ENCODE assay signal across 21 cellular contexts in genomic region chr22:35643991-35644390, GRCh38. TPM values are rescaled to one million over a fixed set of nuclear protein-coding genes. Genes with fewer than 3 reads are reported as not detected.
"Had no signal": no experiment of that assay in that cellular context is flagged by ENCODE, and none has a peak within 500 bp of the region (broad histone marks: within the 10 kb centered on the region; RNA-seq: fewer than 3 reads in every experiment).

No MANE protein-coding gene starts in this region.

- DNase-seq: activated CD4-positive, alpha-beta T cell treated with anti-CD3 and anti-CD28 coated beads for 1 hour; activated CD8-positive, alpha-beta T cell treated with anti-CD3 and anti-CD28 coated beads, Interleukin-2, amount 10 ng/mL, durations not matched to agents 7 days and 5 days; amniotic stem cell; body of pancreas; cerebellar nuclear complex; dermis blood vessel endothelial cell; erythroblast; hypothalamus; lower lobe of right lung; naive thymus-derived CD4-positive, alpha-beta T cell; stimulated activated CD4-positive, alpha-beta T cell treated with anti-CD3 and anti-CD28 coated beads, Interleukin-2, amount 100 ng/mL, for 48 hours; stomach; SW 1271 had no signal

- H3K27me3 Mint-ChIP-seq: naive thymus-derived CD4-positive, alpha-beta T cell had no signal

- H3K27me3 ChIP-seq: body of pancreas, right lobe of liver, stomach had no signal

- H3K9me3 Mint-ChIP-seq: activated naive CD4-positive, alpha-beta T cell treated with anti-CD3 and anti-CD28 coated beads, Interleukin-2, amount 50 U/mL, for 72 hours; naive thymus-derived CD4-positive, alpha-beta T cell; T-helper 2 cell treated with Interferon-gamma antibody and Interleukin-4, amounts not matched to agents 5 μg/mL and 100 μg/mL, for 36 hours had no signal

- H3K4me3 Mint-ChIP-seq: activated CD8-positive, alpha-beta T cell treated with anti-CD3 and anti-CD28 coated beads, Interleukin-2, amount 10 ng/mL, durations not matched to agents 7 days and 5 days; naive thymus-derived CD4-positive, alpha-beta T cell; T-helper 2 cell treated with Interferon-gamma antibody and Interleukin-4, amounts not matched to agents 5 μg/mL and 100 μg/mL, for 36 hours had no signal

- H3K9me3 ChIP-seq: body of pancreas, lower lobe of right lung, neutrophil, right lobe of liver, stomach, thoracic aorta had no signal

- H3K27ac Mint-ChIP-seq: activated CD8-positive, alpha-beta T cell treated with anti-CD3 and anti-CD28 coated beads, Interleukin-2, amount 10 ng/mL, durations not matched to agents 7 days and 5 days; activated naive CD4-positive, alpha-beta T cell treated with anti-CD3 and anti-CD28 coated beads, Interleukin-2, amount 50 U/mL, for 72 hours; progenitor cell of endocrine pancreas; T-helper 2 cell treated with Interferon-gamma antibody and Interleukin-4, amounts not matched to agents 5 μg/mL and 100 μg/mL, for 36 hours had no signal

- H3K27ac ChIP-seq: body of pancreas, lower lobe of right lung, neutrophil, stomach, thoracic aorta had no signal

- ATAC-seq: activated CD8-positive, alpha-beta T cell treated with anti-CD3 and anti-CD28 coated beads, Interleukin-2, amount 10 ng/mL, durations not matched to agents 7 days and 5 days; activated naive CD4-positive, alpha-beta T cell treated with anti-CD3 and anti-CD28 coated beads, Interleukin-2, amount 50 U/mL, for 72 hours; body of pancreas; lower lobe of right lung; naive thymus-derived CD4-positive, alpha-beta T cell; right lobe of liver had no signal

- H3K4me3 ChIP-seq: body of pancreas, lower lobe of right lung, right lobe of liver, stomach, thoracic aorta had no signal

RNA-seq across cellular contexts. Expression of gene MB, which starts 26.9 kb away (rescaled TPM):
- total RNA-seq: activated CD8-positive, alpha-beta T cell treated with anti-CD3 and anti-CD28 coated beads, Interleukin-2, amount 10 ng/mL, durations not matched to agents 7 days and 5 days; dermis blood vessel endothelial cell; fibroblast of villous mesenchyme; mononuclear cell; progenitor cell of endocrine pancreas; thoracic aorta had no signal
- polyA plus RNA-seq: naive thymus-derived CD4-positive, alpha-beta T cell had no signal
